In genomic region chr5:145948047-145948446, GRCh38 we compare ENCODE assay signal across 2 cellular contexts.
TF ChIP-seq lines count a peak whose summit lies in the region.

No MANE protein-coding gene starts in this region.

TF ChIP-seq in SK-N-SH treated with all-trans-retinoic acid at 6 μM for 48 hours, 23 proteins besides CTCF, POLR2A, EP300 and RAD21 (continued from another document):
- TF ChIP-seq TOX (CRISPR knock-in tag; IDR thresholded peaks at IDR 0.05; ENCODE audit: borderline replicate concordance) (no peak), SNAI2 (CRISPR knock-in tag; IDR thresholded peaks at IDR 0.05) (no peak), ZC3H10 (CRISPR knock-in tag; IDR thresholded peaks at IDR 0.05) (no peak), ZNF70 (CRISPR knock-in tag; IDR thresholded peaks at IDR 0.05) (no peak), ZNF8 (CRISPR knock-in tag; IDR thresholded peaks at IDR 0.05) (no peak)
- TF ChIP-seq, protein P1, sequence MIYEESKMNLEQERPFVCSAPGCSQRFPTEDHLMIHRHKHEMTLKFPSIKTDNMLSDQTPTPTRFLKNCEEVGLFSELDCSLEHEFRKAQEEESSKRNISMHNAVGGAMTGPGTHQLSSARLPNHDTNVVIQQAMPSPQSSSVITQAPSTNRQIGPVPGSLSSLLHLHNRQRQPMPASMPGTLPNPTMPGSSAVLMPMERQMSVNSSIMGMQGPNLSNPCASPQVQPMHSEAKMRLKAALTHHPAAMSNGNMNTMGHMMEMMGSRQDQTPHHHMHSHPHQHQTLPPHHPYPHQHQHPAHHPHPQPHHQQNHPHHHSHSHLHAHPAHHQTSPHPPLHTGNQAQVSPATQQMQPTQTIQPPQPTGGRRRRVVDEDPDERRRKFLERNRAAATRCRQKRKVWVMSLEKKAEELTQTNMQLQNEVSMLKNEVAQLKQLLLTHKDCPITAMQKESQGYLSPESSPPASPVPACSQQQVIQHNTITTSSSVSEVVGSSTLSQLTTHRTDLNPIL (CRISPR knock-in tag; IDR thresholded peaks at IDR 0.05; ENCODE audit: low read depth): no peak
TF ChIP-seq in SK-N-SH treated with all-trans-retinoic acid at 6 μM for 48 hours: peak in this region for 0.

TF ChIP-seq in SK-N-SH, 30 proteins besides CTCF, POLR2A, EP300 and RAD21 (continued from another document):
- TF ChIP-seq ELF1 (IDR thresholded peaks at IDR 0.05): no peak
- no peak for TF ChIP-seq RFX5 (IDR thresholded peaks at IDR 0.05; ENCODE audit: low read length)
- TF ChIP-seq NRF1 (IDR thresholded peaks at IDR 0.05; ENCODE audit: low read depth, low read length): no peak
- TF ChIP-seq FOXM1 (IDR thresholded peaks at IDR 0.05; ENCODE audit: low read depth): no peak
- TF ChIP-seq GATA2 (CRISPR knock-in tag; IDR thresholded peaks at IDR 0.05): no peak
- no peak for TF ChIP-seq RCOR1 (IDR thresholded peaks at IDR 0.05; ENCODE audit: low read length)
TF ChIP-seq in SK-N-SH: peak in this region for 0.
